ENCODE assay signal across 28 cellular contexts in genomic region chr4:55633903-55634302, GRCh38. TPM values are rescaled to one million over a fixed set of nuclear protein-coding genes. Genes with fewer than 3 reads are reported as not detected.
"Had no signal": no experiment of that assay in that cellular context is flagged by ENCODE, and none has a peak within 500 bp of the region (broad histone marks: within the 10 kb centered on the region; RNA-seq: fewer than 3 reads in every experiment).

No MANE protein-coding gene starts in this region.

- H3K27me3 ChIP-seq: ascending aorta had no signal

- H3K4me3 ChIP-seq: ascending aorta, hepatocyte, thyroid gland had no signal

- H3K27ac ChIP-seq: ascending aorta, hepatocyte, thyroid gland, VCaP had no signal

- DNase-seq: activated CD4-positive, alpha-beta T cell treated with anti-CD3 and anti-CD28 coated beads, Interleukin-2, amount 10 ng/mL, durations not matched to agents 7 days and 5 days; activated CD4-positive, CD25-positive, alpha-beta regulatory T cell treated with anti-CD3 and anti-CD28 coated beads, Interleukin-2, amount 50 U/mL, for 72 hours; activated CD8-positive, alpha-beta T cell treated with anti-CD3 and anti-CD28 coated beads, Interleukin-2, amount 10 ng/mL, durations not matched to agents 7 days and 5 days; activated gamma-delta T cell treated with Interleukin-2 at 50 U/mL for 16 hours; central memory CD4-positive, alpha-beta T cell; effector memory CD4-positive, alpha-beta T cell; foreskin melanocyte; glutamatergic neuron; right cardiac atrium; stimulated activated CD4-positive, alpha-beta T cell treated with anti-CD3 and anti-CD28 coated beads, Interleukin-4, amount 100 ng/mL, for 4 hours; stimulated activated naive CD8-positive, alpha-beta T cell treated with anti-CD3 and anti-CD28 coated beads, Interleukin-15, Interleukin-2, amounts not matched to agents 100 U/mL and 50 U/mL, for 24 hours; substantia nigra; T-cell; thyroid gland had no signal

- H3K79me2 ChIP-seq: hepatocyte had no signal

- H2AFZ ChIP-seq: hepatocyte had no signal

- H3K9me3 ChIP-seq: ascending aorta, thyroid gland had no signal

- FAIRE-seq: endothelial cell of umbilical vein, islet of Langerhans had no signal

- ATAC-seq: activated CD8-positive, alpha-beta T cell treated with anti-CD3 and anti-CD28 coated beads, Interleukin-2, amount 10 ng/mL, durations not matched to agents 7 days and 5 days; esophagus mucosa; natural killer cell treated with Interleukin-12 subunit alpha and Interleukin-12 subunit beta and Interleukin-15 and Interleukin-18, amount 100 ng/mL, for 72 hours; right cardiac atrium; stimulated activated naive CD8-positive, alpha-beta T cell treated with anti-CD3 and anti-CD28 coated beads, Interleukin-15, Interleukin-2, amounts not matched to agents 100 U/mL and 50 U/mL, for 24 hours; T-cell had no signal

- H3K36me3 ChIP-seq: ascending aorta, thyroid gland had no signal

RNA-seq across cellular contexts. Expression of gene NMU, which starts 2.2 kb away (rescaled TPM):
- total RNA-seq: activated CD8-positive, alpha-beta T cell treated with anti-CD3 and anti-CD28 coated beads, Interleukin-2, amount 10 ng/mL, durations not matched to agents 7 days and 5 days; activated T-helper 1 cell treated with anti-CD3 and anti-CD28 coated beads, Interleukin-12 subunit alpha, Interleukin-12 subunit beta, Interleukin-2, Interleukin-4 antibody, amounts not matched to agents 30 ng/mL and 10 ng/mL and 1 ng/mL, durations not matched to agents 14 hours and 24 hours and 36 hours; ascending aorta; dermis microvascular lymphatic vessel endothelial cell; natural killer cell treated with Interleukin-12 subunit alpha and Interleukin-12 subunit beta and Interleukin-15 and Interleukin-18, amount 100 ng/mL, for 72 hours; osteocyte; right cardiac atrium; ureter had no signal
- polyA plus RNA-seq: liver, right cardiac atrium had no signal

RNA-seq across cellular contexts. Expression of gene PDCL2, which starts 41.9 kb away (rescaled TPM):
- total RNA-seq: activated CD4-positive, alpha-beta T cell treated with anti-CD3 and anti-CD28 coated beads, Interleukin-2, amount 10 ng/mL, durations not matched to agents 7 days and 5 days; activated CD8-positive, alpha-beta T cell treated with anti-CD3 and anti-CD28 coated beads, Interleukin-2, amount 10 ng/mL, durations not matched to agents 7 days and 5 days; activated T-helper 1 cell treated with anti-CD3 and anti-CD28 coated beads, Interleukin-12 subunit alpha, Interleukin-12 subunit beta, Interleukin-2, Interleukin-4 antibody, amounts not matched to agents 30 ng/mL and 10 ng/mL and 1 ng/mL, durations not matched to agents 14 hours and 24 hours and 36 hours; ascending aorta; dermis microvascular lymphatic vessel endothelial cell; endothelial cell of umbilical vein; hepatocyte; liver; natural killer cell treated with Interleukin-12 subunit alpha and Interleukin-12 subunit beta and Interleukin-15 and Interleukin-18, amount 100 ng/mL, for 72 hours; osteocyte; pulmonary artery endothelial cell; right cardiac atrium; T-cell; thyroid gland; ureter had no signal
- polyA plus RNA-seq: adipose tissue, endothelial cell of umbilical vein, hepatocyte, liver, right cardiac atrium had no signal
